In genomic region chr12:112362309-112362708, GRCh38 we compare ENCODE assay signal across 2 cellular contexts.
TF ChIP-seq lines count a peak whose summit lies in the region.

No MANE protein-coding gene starts in this region.

TF ChIP-seq in GM23338, 12 proteins besides CTCF, POLR2A, EP300 and RAD21:
- no peak for TF ChIP-seq ZNF331 (CRISPR knock-in tag; IDR thresholded peaks at IDR 0.05; ENCODE audit: low read depth)
- TF ChIP-seq ZNF462 (CRISPR knock-in tag; IDR thresholded peaks at IDR 0.05), result no peak
- no peak for TF ChIP-seq EZH2 (IDR thresholded peaks at IDR 0.05; ENCODE audit: low read depth, unreplicated experiment)
- no peak for TF ChIP-seq EZH2phosphoT487 (IDR thresholded peaks at IDR 0.05; ENCODE audit: unreplicated experiment)
- no peak for TF ChIP-seq POLR2AphosphoS5 (IDR thresholded peaks at IDR 0.05; ENCODE audit: low read depth)
TF ChIP-seq in GM23338: peak in this region for 0.

TF ChIP-seq in K562, 482 proteins besides CTCF, POLR2A, EP300 and RAD21:
- TF ChIP-seq ETV6 (IDR thresholded peaks at IDR 0.05; ENCODE audit: borderline replicate concordance in 1 of 2, low read depth in 2 of 2, low read length in 1 of 2) (no peak), ETV6 (CRISPR knock-in tag; IDR thresholded peaks at IDR 0.05; ENCODE audit: borderline replicate concordance) (no peak), ZBTB7A (IDR thresholded peaks at IDR 0.05; ENCODE audit: borderline replicate concordance, control insufficient read depth, low read depth, low read length) (no peak), C11orf30 (IDR thresholded peaks at IDR 0.05; ENCODE audit: low read depth) (no peak), CTBP1 (IDR thresholded peaks at IDR 0.05; ENCODE audit: borderline replicate concordance) (no peak), E2F3 (CRISPR knock-in tag; IDR thresholded peaks at IDR 0.05) (no peak), ZNF263 (CRISPR knock-in tag; IDR thresholded peaks at IDR 0.05; ENCODE audit: borderline replicate concordance) (no peak), AFF4 (CRISPR knock-in tag; IDR thresholded peaks at IDR 0.05) (no peak), MCM5 (IDR thresholded peaks at IDR 0.05; ENCODE audit: low read depth) (no peak), THAP12 (CRISPR knock-in tag; IDR thresholded peaks at IDR 0.05) (no peak), SNIP1 (IDR thresholded peaks at IDR 0.05; ENCODE audit: low read depth) (no peak), ZBTB1 (CRISPR knock-in tag; IDR thresholded peaks at IDR 0.05; ENCODE audit: borderline replicate concordance, low read depth) (no peak), ZNF696 (CRISPR knock-in tag; conservative IDR thresholded peaks at IDR 0.05) (no peak), E4F1 (CRISPR knock-in tag; IDR thresholded peaks at IDR 0.05; ENCODE audit: borderline replicate concordance) (no peak), ID3 (CRISPR knock-in tag; IDR thresholded peaks at IDR 0.05) (no peak), ID3 (tag; IDR thresholded peaks at IDR 0.05) (no peak), SP1 (CRISPR knock-in tag; IDR thresholded peaks at IDR 0.05) (no peak), IRF9 (tag; IDR thresholded peaks at IDR 0.05) (no peak), NELFE (IDR thresholded peaks at IDR 0.05; ENCODE audit: insufficient read depth, insufficient read length) (no peak), ZNF695 (CRISPR knock-in tag; IDR thresholded peaks at IDR 0.05) (no peak), OTX1 (CRISPR knock-in tag; IDR thresholded peaks at IDR 0.05) (no peak), ZNF609 (CRISPR knock-in tag; IDR thresholded peaks at IDR 0.05; ENCODE audit: borderline replicate concordance) (no peak)
